Comparison of ENCODE assay signal across 9 cellular contexts in genomic region chr9:17578911-17579793, GRCh38.
DNase-seq lines count a peak whose midpoint lies in the region; TF ChIP-seq lines count a peak whose summit lies in the region.
"Had no signal": no experiment of that assay in that cellular context is flagged by ENCODE, and none has a peak within 500 bp of the region (broad histone marks: within the 10 kb centered on the region; RNA-seq: fewer than 3 reads in every experiment).

Gene SH3GL2, plus strand, starts transcription at chr9:17579066.

- peaks cover 3% of the 10 kb centered on the region for H3K4me1 Mint-ChIP-seq in T-helper 1 cell treated with Interleukin-12 subunit alpha and Interleukin-12 subunit beta and Interleukin-4 antibody, amounts not matched to agents 30 μg/mL and 1 μg/mL, for 36 hours (ENCODE audit: low read depth)
- H3K4me1 Mint-ChIP-seq in nephron, result peaks cover 5% of the 10 kb centered on the region

- TF ChIP-seq EP300 in Ishikawa (IDR thresholded peaks at IDR 0.05; ENCODE audit: borderline replicate concordance), result no peak

- H3K27ac Mint-ChIP-seq in T-helper 1 cell treated with Interleukin-12 subunit alpha and Interleukin-12 subunit beta and Interleukin-4 antibody, amounts not matched to agents 30 μg/mL and 1 μg/mL, for 36 hours, result no peak within 1 kb of the TSS
- no peak within 1 kb of the TSS for H3K27ac Mint-ChIP-seq in nephron
- H3K27ac Mint-ChIP-seq: activated naive CD4-positive, alpha-beta T cell treated with anti-CD3 and anti-CD28 coated beads, Interleukin-2, amount 50 U/mL, for 72 hours had no signal

- H3K4me3 ChIP-seq in fibroblast of mammary gland (ENCODE audit: control insufficient read depth, low read depth, low read length), result peak within 1 kb of the TSS; percentile 21

- peak within 1 kb of the TSS; percentile 21 for H3K4me3 Mint-ChIP-seq in T-helper 1 cell treated with Interleukin-12 subunit alpha and Interleukin-12 subunit beta and Interleukin-4 antibody, amounts not matched to agents 30 μg/mL and 1 μg/mL, for 36 hours
- peak within 1 kb of the TSS; percentile 85 to 88 (median 88) for H3K4me3 Mint-ChIP-seq in nephron

- peaks cover 10% of the 10 kb centered on the region for H3K9me3 Mint-ChIP-seq in T-helper 1 cell treated with Interleukin-12 subunit alpha and Interleukin-12 subunit beta and Interleukin-4 antibody, amounts not matched to agents 30 μg/mL and 1 μg/mL, for 36 hours
- H3K9me3 Mint-ChIP-seq in nephron, result no peaks in the 10 kb centered on the region

- H3K36me3 Mint-ChIP-seq in T-helper 1 cell treated with Interleukin-12 subunit alpha and Interleukin-12 subunit beta and Interleukin-4 antibody, amounts not matched to agents 30 μg/mL and 1 μg/mL, for 36 hours (ENCODE audit: low read depth), result no peaks in the 10 kb centered on the region
- H3K36me3 Mint-ChIP-seq in nephron (ENCODE audit: low read depth), result no peaks in the 10 kb centered on the region

- H3K27me3 Mint-ChIP-seq in T-helper 1 cell treated with Interleukin-12 subunit alpha and Interleukin-12 subunit beta and Interleukin-4 antibody, amounts not matched to agents 30 μg/mL and 1 μg/mL, for 36 hours (ENCODE audit: low read depth), result peaks cover 32% of the 10 kb centered on the region
- peaks cover 85% of the 10 kb centered on the region for H3K27me3 Mint-ChIP-seq in nephron (ENCODE audit: low read depth)

- DNase-seq in stimulated activated CD4-positive, alpha-beta T cell treated with anti-CD3 and anti-CD28 coated beads, Interleukin-1b, Interleukin-23, amount 100 ng/mL, for 48 hours, result peak; percentile 9
- DNase-seq in stimulated activated CD4-positive, alpha-beta T cell treated with anti-CD3 and anti-CD28 coated beads, Interleukin-4, amount 100 ng/mL, for 4 hours, result no peak
- peak; percentile 15 for DNase-seq in fibroblast of mammary gland (ENCODE audit: low read depth)
- DNase-seq in effector CD8-positive, alpha-beta T cell (lab: John Stamatoyannopoulos, UW), result no peak
- no peak for DNase-seq in activated CD4-positive, CD25-positive, alpha-beta regulatory T cell (lab: John Stamatoyannopoulos, UW)

- TF ChIP-seq CTCF in fibroblast of mammary gland (conservative IDR thresholded peaks at IDR 0.05; ENCODE audit: control insufficient read depth, insufficient read depth, low read depth, low read length) (no peak), nephron (IDR thresholded peaks at IDR 0.05; ENCODE audit: unreplicated experiment in 3 of 3) (no peak)

- TF ChIP-seq RAD21 in Ishikawa (IDR thresholded peaks at IDR 0.05; ENCODE audit: low read depth), result no peak

TF ChIP-seq in Ishikawa, 13 proteins besides CTCF, POLR2A, EP300 and RAD21:
- no peak for TF ChIP-seq REST (IDR thresholded peaks at IDR 0.05; ENCODE audit: low read depth)
- peak; percentile 88 for TF ChIP-seq MAX (IDR thresholded peaks at IDR 0.05)
- TF ChIP-seq TEAD4 (IDR thresholded peaks at IDR 0.05), result no peak
- no peak for TF ChIP-seq CEBPB (IDR thresholded peaks at IDR 0.05)
- peak; percentile 33; the same call in 1 of the 2 replicates for TF ChIP-seq TAF1 (IDR thresholded peaks at IDR 0.05; ENCODE audit: low read depth)
- TF ChIP-seq FOXM1 (IDR thresholded peaks at IDR 0.05; ENCODE audit: borderline replicate concordance, low read depth), result no peak
- no peak for TF ChIP-seq TCF12 (IDR thresholded peaks at IDR 0.05; ENCODE audit: low read depth)
- TF ChIP-seq ZBTB7A (IDR thresholded peaks at IDR 0.05; ENCODE audit: low read depth), result 0 out of 2 replicates have a peak, but pooled peaks have one; percentile 12
- TF ChIP-seq CREB1 (IDR thresholded peaks at IDR 0.05; ENCODE audit: low read depth), result peak; percentile 72
- no peak for TF ChIP-seq NFIC (IDR thresholded peaks at IDR 0.05)
- 0 out of 2 replicates have a peak, but pooled peaks have one; percentile 2 for TF ChIP-seq USF1 (IDR thresholded peaks at IDR 0.05)
- peak; percentile 87 for TF ChIP-seq EGR1 (IDR thresholded peaks at IDR 0.05)
- TF ChIP-seq YY1 (IDR thresholded peaks at IDR 0.05; ENCODE audit: low read depth), result 0 out of 2 replicates have a peak, but pooled peaks have one; percentile 10

Comparison
In these comparisons a context has a peak if more than half of its experiments do, and no peak if none do; other contexts are left out.
1. DNase-seq: peak in stimulated activated CD4-positive, alpha-beta T cell treated with anti-CD3 and anti-CD28 coated beads, Interleukin-1b, Interleukin-23, amount 100 ng/mL, for 48 hours (single experiment) and fibroblast of mammary gland (single experiment); none in stimulated activated CD4-positive, alpha-beta T cell treated with anti-CD3 and anti-CD28 coated beads, Interleukin-4, amount 100 ng/mL, for 4 hours (0 of 2), effector CD8-positive, alpha-beta T cell (single experiment) and activated CD4-positive, CD25-positive, alpha-beta regulatory T cell (0 of 4).